1 cellular context compared by ENCODE assay signal in genomic region chr6:113859349-113860164, GRCh38.
TF ChIP-seq lines count a peak whose summit lies in the region.

No MANE protein-coding gene starts in this region.

TF ChIP-seq in HepG2, 621 proteins besides CTCF, POLR2A, EP300 and RAD21 (continued from another document and continues in another):
- TF ChIP-seq ZNF800 (CRISPR knock-in tag; IDR thresholded peaks at IDR 0.05) (no peak), RNF2 (conservative IDR thresholded peaks at IDR 0.05; ENCODE audit: low read depth) (0 out of 2 replicates have a peak, but pooled peaks have one; percentile 38), ATF7-NPFF (CRISPR knock-in tag; IDR thresholded peaks at IDR 0.05; ENCODE audit: low read depth) (no peak), ZMAT3 (CRISPR knock-in tag; conservative IDR thresholded peaks at IDR 0.05) (no peak), ZNF7 (CRISPR knock-in tag; IDR thresholded peaks at IDR 0.05) (no peak), ZBED4 (CRISPR knock-in tag; IDR thresholded peaks at IDR 0.05; ENCODE audit: borderline replicate concordance) (no peak), MAFK (conservative IDR thresholded peaks at IDR 0.05 in 1 of 2, IDR thresholded peaks at IDR 0.05 in 1 of 2; ENCODE audit: low read length in 2 of 2) (no peak), ZSCAN30 (CRISPR knock-in tag; IDR thresholded peaks at IDR 0.05) (no peak), MEF2D (CRISPR knock-in tag; IDR thresholded peaks at IDR 0.05) (no peak), HNRNPL (IDR thresholded peaks at IDR 0.05; ENCODE audit: low read depth, low read length) (0 out of 2 replicates have a peak, but pooled peaks have one; percentile 79), ZFAT (CRISPR knock-in tag; conservative IDR thresholded peaks at IDR 0.05) (no peak), NFATC3 (CRISPR knock-in tag; IDR thresholded peaks at IDR 0.05) (no peak), ASH2L (IDR thresholded peaks at IDR 0.05; ENCODE audit: insufficient read length, low read depth, low read length) (peak; percentile 20), DZIP1 (CRISPR knock-in tag; IDR thresholded peaks at IDR 0.05) (no peak), ZNF841 (CRISPR knock-in tag; IDR thresholded peaks at IDR 0.05; ENCODE audit: borderline replicate concordance) (no peak), IKZF1 (IDR thresholded peaks at IDR 0.05) (no peak), HNF1A (IDR thresholded peaks at IDR 0.05; ENCODE audit: low read depth) (no peak), HNF1A (CRISPR knock-in tag; IDR thresholded peaks at IDR 0.05; ENCODE audit: borderline replicate concordance) (no peak), ZFP91 (CRISPR knock-in tag; IDR thresholded peaks at IDR 0.05; ENCODE audit: borderline replicate concordance) (no peak), IRF1 (CRISPR knock-in tag; IDR thresholded peaks at IDR 0.05; ENCODE audit: low read depth) (no peak), ZNF407 (CRISPR knock-in tag; IDR thresholded peaks at IDR 0.05; ENCODE audit: not compliant biosample characterization) (no peak), HMGA1 (CRISPR knock-in tag; conservative IDR thresholded peaks at IDR 0.05) (no peak)
